ENCODE assay signal across 14 cellular contexts in the genomic region with DNA sequence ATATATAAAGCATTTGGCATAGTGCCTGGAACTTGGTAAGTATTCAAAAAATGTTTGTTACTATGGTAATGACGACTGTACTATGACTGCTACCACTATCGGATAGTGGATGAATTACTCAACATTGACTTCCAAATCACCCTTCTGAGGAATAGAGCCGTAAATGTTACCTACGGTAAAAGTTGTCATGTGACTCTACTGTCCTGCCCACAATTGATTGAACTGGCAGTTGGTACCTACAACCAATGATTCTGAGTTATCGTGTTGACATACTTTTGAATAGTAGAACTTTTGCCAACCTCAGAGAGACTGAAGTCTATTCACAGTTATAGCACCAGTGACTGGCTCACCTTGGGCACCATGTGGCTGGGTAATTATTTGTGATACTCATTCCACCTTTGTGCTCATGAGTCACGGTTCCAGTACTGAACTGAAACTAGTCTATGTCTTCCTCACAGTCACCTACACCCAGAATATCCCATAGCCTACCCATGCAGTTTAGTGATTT.
A peak's percentile ranks its signal among the peaks of the same experiment; 100 is the strongest.
DNase-seq lines count a peak whose midpoint lies in the region; ATAC-seq and TF ChIP-seq lines count a peak whose summit lies in the region.
"Had no signal": no experiment of that assay in that cellular context is flagged by ENCODE, and none has a peak within 500 bp of the region (broad histone marks: within the 10 kb centered on the region; RNA-seq: fewer than 3 reads in every experiment).

No MANE protein-coding gene starts in this region.

- DNase-seq in M059J (ENCODE audit: low read depth) (peak; percentile 40), glomerular visceral epithelial cell (ENCODE audit: extremely low spot score) (peak; percentile 47), progenitor cell of endocrine pancreas (ENCODE audit: low spot score, unreplicated experiment) (no peak), GM19238 (ENCODE audit: insufficient read length, low spot score) (no peak)
- no peak for DNase-seq in NK-92 treated with Interleukin-12 subunit alpha and Interleukin-12 subunit beta, amount 100 ng/mL, for 24 hours (lab: John Stamatoyannopoulos, UW)
- no peak for DNase-seq in stimulated activated CD4-positive, alpha-beta T cell treated with anti-CD3 and anti-CD28 coated beads, Interleukin-15, amount 100 ng/mL, for 24 hours
- DNase-seq: activated CD8-positive, alpha-beta memory T cell treated with anti-CD3 and anti-CD28 coated beads for 24 hours; CD4-positive, CD25-positive, alpha-beta regulatory T cell; KBM-7; left ventricle myocardium superior; NCI-H526; T-cell had no signal

- H3K4me1 Mint-ChIP-seq in progenitor cell of endocrine pancreas (ENCODE audit: low read depth), result no peaks in the 10 kb centered on the region
- H3K4me1 Mint-ChIP-seq: CD4-positive, CD25-positive, alpha-beta regulatory T cell; T-cell had no signal

- peak; percentile 94 for ATAC-seq in GM18907 (IDR thresholded peaks at IDR 0.05; ENCODE audit: unreplicated experiment)
- ATAC-seq in HG02759 (IDR thresholded peaks at IDR 0.05; ENCODE audit: unreplicated experiment), result peak; percentile 95
- ATAC-seq: left ventricle myocardium superior, T-cell had no signal

- H3K9me3 Mint-ChIP-seq in progenitor cell of endocrine pancreas (ENCODE audit: low read depth), result peaks cover 4% of the 10 kb centered on the region

- H3K4me3 Mint-ChIP-seq in progenitor cell of endocrine pancreas (ENCODE audit: low read depth), result no peak overlapping the region
- H3K4me3 Mint-ChIP-seq: CD4-positive, CD25-positive, alpha-beta regulatory T cell; T-cell had no signal

- H3K27ac Mint-ChIP-seq in progenitor cell of endocrine pancreas, result no peak overlapping the region
- H3K27ac Mint-ChIP-seq: CD4-positive, CD25-positive, alpha-beta regulatory T cell; T-cell had no signal

- no peaks in the 10 kb centered on the region for H3K36me3 Mint-ChIP-seq in progenitor cell of endocrine pancreas (ENCODE audit: insufficient read depth)
- H3K36me3 Mint-ChIP-seq: CD4-positive, CD25-positive, alpha-beta regulatory T cell; T-cell had no signal

- no peak for TF ChIP-seq CTCF in progenitor cell of endocrine pancreas (IDR thresholded peaks at IDR 0.05; ENCODE audit: unreplicated experiment)

- H3K27me3 Mint-ChIP-seq in progenitor cell of endocrine pancreas, result no peaks in the 10 kb centered on the region
- H3K27me3 Mint-ChIP-seq: T-cell had no signal

Comparison
In these comparisons a context has a peak if more than half of its experiments do, and no peak if none do; other contexts are left out.
1. DNase-seq: peak in M059J (single experiment) and glomerular visceral epithelial cell (single experiment); none in NK-92 treated with Interleukin-12 subunit alpha and Interleukin-12 subunit beta, amount 100 ng/mL, for 24 hours (single experiment), progenitor cell of endocrine pancreas (single experiment), GM19238 (single experiment) and stimulated activated CD4-positive, alpha-beta T cell treated with anti-CD3 and anti-CD28 coated beads, Interleukin-15, amount 100 ng/mL, for 24 hours (single experiment).